In genomic region chr17:32461498-32461852, GRCh38 we compare ENCODE assay signal across 14 cellular contexts. TPM values are rescaled to one million over a fixed set of nuclear protein-coding genes. Genes with fewer than 3 reads are reported as not detected.
DNase-seq lines count a peak whose midpoint lies in the region; ATAC-seq and TF ChIP-seq lines count a peak whose summit lies in the region.
"Had no signal": no experiment of that assay in that cellular context is flagged by ENCODE, and none has a peak within 500 bp of the region (broad histone marks: within the 10 kb centered on the region; RNA-seq: fewer than 3 reads in every experiment).

No MANE protein-coding gene starts in this region.

- peak overlapping the region; percentile 45; the same call in 1 of the 2 replicates for H3K27ac ChIP-seq in GM23338 (ENCODE audit: low read depth)
- H3K27ac ChIP-seq: neural progenitor cell, thoracic aorta had no signal

- peaks cover 46% of the 10 kb centered on the region for H3K36me3 ChIP-seq in GM23338 (ENCODE audit: insufficient read depth)

- H3K4me3 ChIP-seq in GM23338, result no peak overlapping the region
- H3K4me3 ChIP-seq: neural progenitor cell, smooth muscle cell, thoracic aorta had no signal

- peaks cover 49% of the 10 kb centered on the region for H3K36me3 Mint-ChIP-seq in activated naive CD4-positive, alpha-beta T cell treated with anti-CD3 and anti-CD28 coated beads, Interleukin-2, amount 10 ng/mL, durations not matched to agents 7 days and 5 days
- peaks cover 87% of the 10 kb centered on the region for H3K36me3 Mint-ChIP-seq in GM23338 (ENCODE audit: low read depth)
- peaks cover 73% of the 10 kb centered on the region for H3K36me3 Mint-ChIP-seq in activated naive CD8-positive, alpha-beta T cell treated with anti-CD3 and anti-CD28 coated beads, Interleukin-2, amount 50 U/mL, for 24 hours (ENCODE audit: low read depth)

- H3K9me2 ChIP-seq in GM23338 (ENCODE audit: insufficient read depth), result no peaks in the 10 kb centered on the region

- H2AFZ ChIP-seq in GM23338, result no peak overlapping the region
- H2AFZ ChIP-seq: neural progenitor cell had no signal

- DNase-seq in activated naive CD4-positive, alpha-beta T cell treated with anti-CD3 and anti-CD28 coated beads, Interleukin-2, amount 10 ng/mL, durations not matched to agents 7 days and 5 days, result no peak
- no peak for DNase-seq in activated naive CD4-positive, alpha-beta T cell treated with Interleukin-2 at 50 U/mL for 16 hours
- no peak for DNase-seq in GM23338 (ENCODE audit: low spot score)
- no peak for DNase-seq in activated naive CD8-positive, alpha-beta T cell treated with anti-CD3 and anti-CD28 coated beads, Interleukin-2, amount 50 U/mL, for 24 hours
- DNase-seq in stimulated activated naive CD8-positive, alpha-beta T cell treated with anti-CD3 and anti-CD28 coated beads, Interleukin-15, Interleukin-2, amounts not matched to agents 100 U/mL and 50 U/mL, for 24 hours, result no peak
- DNase-seq in stimulated activated CD4-positive, alpha-beta T cell treated with anti-CD3 and anti-CD28 coated beads, Interleukin-4, amount 100 ng/mL, for 4 hours, result no peak
- DNase-seq in DMS 273 (lab: John Stamatoyannopoulos, UW; ENCODE audit: unreplicated experiment), result no peak
- DNase-seq: activated effector memory CD4-positive, alpha-beta T cell treated with Interleukin-2 at 50 U/mL for 16 hours; cerebellar nuclear complex had no signal

- H3K27me3 ChIP-seq in GM23338 (ENCODE audit: insufficient read depth), result no peaks in the 10 kb centered on the region
- H3K27me3 ChIP-seq: neural progenitor cell had no signal

- peaks cover 82% of the 10 kb centered on the region for H3K79me2 ChIP-seq in GM23338 (replicated peaks; ENCODE audit: insufficient read depth)

- ATAC-seq in GM23338 (no peak), GM19452 (IDR thresholded peaks at IDR 0.05; ENCODE audit: unreplicated experiment) (no peak)
- peak; percentile 12 for ATAC-seq in activated naive CD8-positive, alpha-beta T cell treated with anti-CD3 and anti-CD28 coated beads, Interleukin-2, amount 50 U/mL, for 24 hours
- ATAC-seq in stimulated activated naive CD8-positive, alpha-beta T cell treated with anti-CD3 and anti-CD28 coated beads, Interleukin-15, Interleukin-2, amounts not matched to agents 100 U/mL and 50 U/mL, for 24 hours, result peak; percentile 20

- no peak for TF ChIP-seq CTCF in GM23338 (conservative IDR thresholded peaks at IDR 0.05; ENCODE audit: low read depth in 2 of 2)

- H3F3A ChIP-seq in GM23338 (replicated peaks; ENCODE audit: low read depth), result peaks cover 21% of the 10 kb centered on the region

- peaks cover 31% of the 10 kb centered on the region for H3K4me1 Mint-ChIP-seq in activated naive CD4-positive, alpha-beta T cell treated with anti-CD3 and anti-CD28 coated beads, Interleukin-2, amount 10 ng/mL, durations not matched to agents 7 days and 5 days
- peaks cover 3% of the 10 kb centered on the region; the same call in 1 of the 3 replicates for H3K4me1 Mint-ChIP-seq in GM23338
- H3K4me1 Mint-ChIP-seq in activated naive CD8-positive, alpha-beta T cell treated with anti-CD3 and anti-CD28 coated beads, Interleukin-2, amount 50 U/mL, for 24 hours, result peaks cover 34% of the 10 kb centered on the region
- H3K4me1 Mint-ChIP-seq: neural progenitor cell had no signal

- H3K27me3 Mint-ChIP-seq in activated naive CD4-positive, alpha-beta T cell treated with anti-CD3 and anti-CD28 coated beads, Interleukin-2, amount 10 ng/mL, durations not matched to agents 7 days and 5 days, result no peaks in the 10 kb centered on the region
- H3K27me3 Mint-ChIP-seq in GM23338 (ENCODE audit: insufficient read depth, low read depth, poor library complexity), result no peaks in the 10 kb centered on the region
- no peaks in the 10 kb centered on the region for H3K27me3 Mint-ChIP-seq in activated naive CD8-positive, alpha-beta T cell treated with anti-CD3 and anti-CD28 coated beads, Interleukin-2, amount 50 U/mL, for 24 hours

- no peak overlapping the region for H3K4me3 Mint-ChIP-seq in activated naive CD4-positive, alpha-beta T cell treated with anti-CD3 and anti-CD28 coated beads, Interleukin-2, amount 10 ng/mL, durations not matched to agents 7 days and 5 days
- no peak overlapping the region for H3K4me3 Mint-ChIP-seq in GM23338
- no peak overlapping the region for H3K4me3 Mint-ChIP-seq in activated naive CD8-positive, alpha-beta T cell treated with anti-CD3 and anti-CD28 coated beads, Interleukin-2, amount 50 U/mL, for 24 hours
- H3K4me3 Mint-ChIP-seq: neural progenitor cell had no signal

- CTCF ChIA-PET in activated naive CD4-positive, alpha-beta T cell treated with anti-CD3 and anti-CD28 coated beads, Interleukin-2, amount 10 ng/mL, durations not matched to agents 7 days and 5 days (lab: Charles Lee), result interaction anchor here (0.7 to 4.7 kb wide), 24 partner anchors 9 to 416 kb away, joined by 3 to 51 read pairs (median 4); partner anchors contain the start of genes MYO1D and PSMD11

- H4K20me1 ChIP-seq in GM23338 (replicated peaks; ENCODE audit: insufficient read depth), result peaks cover 51% of the 10 kb centered on the region

- no peaks in the 10 kb centered on the region for H3K4me1 ChIP-seq in GM23338 (ENCODE audit: insufficient read depth)
- H3K4me1 ChIP-seq: Caco-2, neural progenitor cell had no signal

- no peaks in the 10 kb centered on the region for H3K9me3 Mint-ChIP-seq in activated naive CD4-positive, alpha-beta T cell treated with anti-CD3 and anti-CD28 coated beads, Interleukin-2, amount 10 ng/mL, durations not matched to agents 7 days and 5 days
- H3K9me3 Mint-ChIP-seq in GM23338, result no peaks in the 10 kb centered on the region
- no peaks in the 10 kb centered on the region for H3K9me3 Mint-ChIP-seq in activated naive CD8-positive, alpha-beta T cell treated with anti-CD3 and anti-CD28 coated beads, Interleukin-2, amount 50 U/mL, for 24 hours
- H3K9me3 Mint-ChIP-seq: neural progenitor cell had no signal

- no peak overlapping the region for H3K4me2 ChIP-seq in GM23338
- H3K4me2 ChIP-seq: neural progenitor cell, smooth muscle cell had no signal

- peak overlapping the region; percentile 7 for H3K27ac Mint-ChIP-seq in activated naive CD4-positive, alpha-beta T cell treated with anti-CD3 and anti-CD28 coated beads, Interleukin-2, amount 10 ng/mL, durations not matched to agents 7 days and 5 days
- no peak overlapping the region for H3K27ac Mint-ChIP-seq in GM23338
- peak overlapping the region; percentile 48 for H3K27ac Mint-ChIP-seq in activated naive CD8-positive, alpha-beta T cell treated with anti-CD3 and anti-CD28 coated beads, Interleukin-2, amount 50 U/mL, for 24 hours
- H3K27ac Mint-ChIP-seq: neural progenitor cell had no signal

TF ChIP-seq in GM23338, 12 proteins besides CTCF, POLR2A, EP300 and RAD21 (continues in another document):
- TF ChIP-seq ETS1 (IDR thresholded peaks at IDR 0.05) (no peak), STAT1 (IDR thresholded peaks at IDR 0.05; ENCODE audit: unreplicated experiment) (no peak), POLR2AphosphoS5 (IDR thresholded peaks at IDR 0.05; ENCODE audit: low read depth) (no peak), EZH2phosphoT487 (IDR thresholded peaks at IDR 0.05; ENCODE audit: unreplicated experiment) (no peak), REST (IDR thresholded peaks at IDR 0.05; ENCODE audit: unreplicated experiment) (no peak), NANOG (IDR thresholded peaks at IDR 0.05; ENCODE audit: borderline replicate concordance) (no peak)

RNA-seq across cellular contexts. Expression of gene PSMD11, which starts 17.2 kb away (rescaled TPM):
- 132 and 180 TPM in 2 replicates for total RNA-seq in GM23338 (2014; rRNA removed; shearing (Covaris generic))
- 360 and 369 TPM in 2 replicates for polyA plus RNA-seq in GM23338 (2016; fragmentation: Nextera tagmentation; extraction: Ambion mirVana)

RNA-seq across cellular contexts. Expression of gene CDK5R1, which starts 25.3 kb away (rescaled TPM):
- total RNA-seq in GM23338 (2014; rRNA removed; shearing (Covaris generic)), result 8.7 and 11.6 TPM in 2 replicates
- 4.0 and 4.1 TPM in 2 replicates for polyA plus RNA-seq in GM23338 (2016; fragmentation: Nextera tagmentation; extraction: Ambion mirVana)

Comparison
In these comparisons a context has a peak if more than half of its experiments do, and no peak if none do; other contexts are left out.
1. ATAC-seq: peak in activated naive CD8-positive, alpha-beta T cell treated with anti-CD3 and anti-CD28 coated beads, Interleukin-2, amount 50 U/mL, for 24 hours (single experiment) and stimulated activated naive CD8-positive, alpha-beta T cell treated with anti-CD3 and anti-CD28 coated beads, Interleukin-15, Interleukin-2, amounts not matched to agents 100 U/mL and 50 U/mL, for 24 hours (single experiment); none in GM23338 (single experiment) and GM19452 (single experiment).